Comparison of ENCODE assay signal across 10 cellular contexts in genomic region chr2:65396348-65397026, GRCh38. TPM values are rescaled to one million over a fixed set of nuclear protein-coding genes. Genes with fewer than 3 reads are reported as not detected.
A peak's percentile ranks its signal among the peaks of the same experiment; 100 is the strongest.
DNase-seq lines count a peak whose midpoint lies in the region; ATAC-seq, FAIRE-seq and TF ChIP-seq lines count a peak whose summit lies in the region.
"Had no signal": no experiment of that assay in that cellular context is flagged by ENCODE, and none has a peak within 500 bp of the region (broad histone marks: within the 10 kb centered on the region; RNA-seq: fewer than 3 reads in every experiment).

No MANE protein-coding gene starts in this region.

- H3K4me3 ChIP-seq in heart left ventricle: no peak overlapping the region
- no peak overlapping the region for H3K4me3 ChIP-seq in stomach

- no peak for TF ChIP-seq POLR2A in H54 (IDR thresholded peaks at IDR 0.05; ENCODE audit: low read depth, low read length)
- TF ChIP-seq POLR2A in heart left ventricle (IDR thresholded peaks at IDR 0.05): no peak
- TF ChIP-seq POLR2A in stomach (IDR thresholded peaks at IDR 0.05): no peak

- intact Hi-C loops in activated B cell treated with CpG ODN at 0.5 μM for 24 hours (cut with micrococcal nuclease) (no loop called here), heart left ventricle (cut with DNase I) (no loop called here), stomach (cut with DNase I; ENCODE audit: low total_unique reads) (no loop called here)

- no peak overlapping the region for H3K27ac Mint-ChIP-seq in activated B cell treated with CpG ODN at 0.5 μM for 24 hours

- H3K27ac ChIP-seq in heart left ventricle (no peak overlapping the region), stomach (peak overlapping the region; percentile 49 to 86 (median 72)), RWPE1 (no peak overlapping the region)

- H3K9me3 ChIP-seq in heart left ventricle (no peaks in the 10 kb centered on the region), stomach (no peaks in the 10 kb centered on the region)

- POLR2A ChIA-PET in activated B cell treated with CpG ODN at 0.5 μM for 24 hours (lab: Charles Lee) (interaction anchor here (0.7 to 1.7 kb wide), 4 partner anchors 9 to 169 kb away, joined by 3 to 6 read pairs (median 4); partner anchors contain the start of gene ACTR2), RWPE1 (lab: Yijun Ruan, JAX; ENCODE audit: low non-redundant PET) (no interaction called here)

- H3K9me3 Mint-ChIP-seq in activated B cell treated with CpG ODN at 0.5 μM for 24 hours: no peaks in the 10 kb centered on the region

- H3K4me1 ChIP-seq in heart left ventricle (peaks cover 0 to 50% (median 24%) of the 10 kb centered on the region in 12 donors), stomach (peaks cover 26 to 44% (median 33%) of the 10 kb centered on the region in 4 donors)

- H3K36me3 Mint-ChIP-seq in activated B cell treated with CpG ODN at 0.5 μM for 24 hours (ENCODE audit: low read depth): no peaks in the 10 kb centered on the region

- no peak for TF ChIP-seq EP300 in stomach (IDR thresholded peaks at IDR 0.05)

- H3K4me1 Mint-ChIP-seq in activated B cell treated with CpG ODN at 0.5 μM for 24 hours: peaks cover 38% of the 10 kb centered on the region

- CTCF ChIA-PET in activated B cell treated with CpG ODN at 0.5 μM for 24 hours (lab: Charles Lee) (no interaction called here), RWPE1 (lab: Yijun Ruan, JAX) (interaction anchor here (0.7 to 0.9 kb wide), 2 partner anchors 10 to 157 kb away, joined by 3 to 4 read pairs; no protein-coding TSS in a partner anchor)

- no peaks in the 10 kb centered on the region for H3K36me3 ChIP-seq in heart left ventricle
- no peaks in the 10 kb centered on the region for H3K36me3 ChIP-seq in stomach

- peak; percentile 33 for DNase-seq in H54 (ENCODE audit: insufficient read length, low spot score)
- no peak for DNase-seq in activated B cell treated with CpG ODN at 0.5 μM for 24 hours
- DNase-seq in heart left ventricle: no peak
- peak; percentile 56 for DNase-seq in stomach
- no peak for DNase-seq in occipital lobe (lab: John Stamatoyannopoulos, UW)
- no peak for DNase-seq in RWPE1 (ENCODE audit: low spot score)
- DNase-seq: NCI-H2107, T-helper 9 cell had no signal

- 63 to 72% (median 67%) methylated on average over 7 of the region's 7 CpGs for WGBS in heart left ventricle, 4 donors
- 27 to 46% (median 31%) methylated on average over 7 of the region's 7 CpGs for WGBS in stomach, 5 donors

- TF ChIP-seq CTCF in activated B cell treated with CpG ODN at 0.5 μM for 24 hours (IDR thresholded peaks at IDR 0.05) (no peak), heart left ventricle (IDR thresholded peaks at IDR 0.05) (no peak), stomach (IDR thresholded peaks at IDR 0.05) (no peak), RWPE1 (conservative IDR thresholded peaks at IDR 0.05; ENCODE audit: low read depth) (no peak)

- peak overlapping the region; percentile 25 for H3K4me3 Mint-ChIP-seq in activated B cell treated with CpG ODN at 0.5 μM for 24 hours

- no peak for FAIRE-seq in H54 (lab: Jason Lieb, UNC)

- no peaks in the 10 kb centered on the region for H3K27me3 ChIP-seq in heart left ventricle
- no peaks in the 10 kb centered on the region for H3K27me3 ChIP-seq in stomach

- ATAC-seq in activated B cell treated with CpG ODN at 0.5 μM for 24 hours (ENCODE audit: low read depth) (no peak), heart left ventricle (peak; percentile 33 to 80 (median 64)), HG03565 (IDR thresholded peaks at IDR 0.05; ENCODE audit: unreplicated experiment) (no peak), HG02759 (IDR thresholded peaks at IDR 0.05; ENCODE audit: unreplicated experiment) (no peak)

- H3K27me3 Mint-ChIP-seq in activated B cell treated with CpG ODN at 0.5 μM for 24 hours: peaks cover 11% of the 10 kb centered on the region

RNA-seq across cellular contexts. Expression of gene SPRED2, which starts 35.9 kb away (rescaled TPM):
- total RNA-seq in activated B cell treated with CpG ODN at 0.5 μM for 24 hours: 2.5 and 3.1 TPM in 2 replicates
- total RNA-seq in heart left ventricle: 10 to 100 TPM; 10.2 to 24.4 (median 17.5) TPM
- 10 to 100 TPM in 1 of 2 donors, 1 to 10 TPM in 1; 7.0 to 14.8 TPM for polyA plus RNA-seq in heart left ventricle
- 10 to 100 TPM in 3 of 5 donors, 1 to 10 TPM in 2; 6.4 to 23.3 (median 12.9) TPM for total RNA-seq in stomach
- 10 to 100 TPM in 2 of 3 donors, 1 to 10 TPM in 1; 7.0 to 21.1 (median 10.1) TPM for polyA plus RNA-seq in stomach
- total RNA-seq in occipital lobe: 8.6 TPM

Comparison
In these comparisons a context has a peak if more than half of its experiments do, and no peak if none do; other contexts are left out.
1. DNase-seq: peak in H54 (single experiment) and stomach (single experiment); none in activated B cell treated with CpG ODN at 0.5 μM for 24 hours (single experiment), heart left ventricle (0 of 5), occipital lobe (single experiment) and RWPE1 (single experiment).
2. ATAC-seq: peak in heart left ventricle (4 of 4); none in activated B cell treated with CpG ODN at 0.5 μM for 24 hours (single experiment), HG03565 (single experiment) and HG02759 (single experiment).
3. H3K27ac ChIP-seq: peak in stomach (5 of 5); none in heart left ventricle (0 of 12) and RWPE1 (single experiment).